ENCODE assay signal across 8 cellular contexts in the genomic region with DNA sequence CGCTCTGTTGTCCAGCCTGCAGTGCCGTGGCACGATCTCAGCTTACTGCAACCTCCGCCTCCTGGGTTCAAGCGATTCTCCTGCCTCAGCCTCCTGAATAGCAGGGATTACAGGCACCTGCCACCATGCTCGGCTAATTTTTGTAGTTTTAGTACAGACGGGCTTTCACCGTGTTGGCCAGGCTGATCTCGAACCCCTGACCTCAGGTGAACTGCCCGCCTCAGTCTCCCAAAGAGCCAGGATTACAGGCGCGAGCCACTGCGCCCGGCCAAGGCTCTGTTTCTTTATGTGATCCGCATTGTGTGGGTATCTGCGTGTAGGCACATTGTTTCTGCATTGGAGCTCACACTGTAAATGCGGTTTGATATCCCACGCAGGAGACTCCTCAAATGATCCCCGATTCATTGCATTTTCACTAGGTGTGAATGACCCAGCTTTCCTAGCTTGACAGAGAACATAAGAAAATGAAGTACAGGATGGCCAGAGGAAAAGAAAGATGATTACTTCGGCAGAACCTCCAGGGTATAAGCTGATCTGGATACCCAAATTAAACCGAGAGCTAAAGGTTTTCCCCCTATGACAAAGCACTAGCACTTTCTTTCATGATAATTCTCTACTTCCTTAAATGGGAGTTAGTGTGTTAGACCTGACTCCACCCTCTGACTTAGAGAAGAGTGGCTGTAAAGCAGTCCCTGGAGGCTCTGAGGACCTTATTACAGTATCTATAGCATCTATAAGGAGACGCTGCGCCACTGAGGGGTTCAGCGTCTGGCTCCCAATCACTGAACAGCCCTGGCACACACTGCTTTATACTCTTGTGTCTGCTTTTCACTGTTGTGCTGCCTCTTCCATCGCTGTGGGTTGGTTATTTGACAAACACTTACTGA. TPM values are rescaled to one million over a fixed set of nuclear protein-coding genes. Genes with fewer than 3 reads are reported as not detected.
DNase-seq lines count a peak whose midpoint lies in the region; ATAC-seq, FAIRE-seq and TF ChIP-seq lines count a peak whose summit lies in the region.

No MANE protein-coding gene starts in this region.

- no peak overlapping the region for H2AFZ ChIP-seq in astrocyte (ENCODE audit: low read depth, low read length)

- intact Hi-C loops in naive thymus-derived CD4-positive, alpha-beta T cell (cut with micrococcal nuclease): loop anchor here (1.0 to 5.0 kb wide), 9 partner anchors 8 to 427 kb away; partner anchors contain the start of gene KIAA0513 (in 1 of the 2)

- FAIRE-seq in astrocyte (lab: Jason Lieb, UNC): no peak

- H3K79me2 ChIP-seq in astrocyte (ENCODE audit: insufficient read depth, low read length): peaks cover 81% of the 10 kb centered on the region

- ATAC-seq in GM18511 (IDR thresholded peaks at IDR 0.05; ENCODE audit: unreplicated experiment): peak; percentile 75
- peak; percentile 57 for ATAC-seq in GM21825 (IDR thresholded peaks at IDR 0.05; ENCODE audit: unreplicated experiment)
- peak; percentile 78 for ATAC-seq in naive thymus-derived CD4-positive, alpha-beta T cell

- H3K4me1 ChIP-seq in astrocyte (ENCODE audit: insufficient read depth, low read length) (peaks cover 68% of the 10 kb centered on the region), BE2C (peaks cover 22% of the 10 kb centered on the region)
- H3K4me1 ChIP-seq in naive thymus-derived CD4-positive, alpha-beta T cell (ENCODE audit: control insufficient read depth in 2 of 2, insufficient read depth in 2 of 2, low read length in 2 of 2): peaks cover 82 to 90% of the 10 kb centered on the region in 2 donors

- peak overlapping the region; percentile 81 for H3K4me2 ChIP-seq in astrocyte (ENCODE audit: low read length)

- H3K9me3 ChIP-seq in astrocyte (ENCODE audit: insufficient read depth, low read depth, low read length): no peaks in the 10 kb centered on the region
- no peaks in the 10 kb centered on the region for H3K9me3 ChIP-seq in naive thymus-derived CD4-positive, alpha-beta T cell (ENCODE audit: control insufficient read depth in 2 of 3, low read length in 3 of 3)
- H3K9me3 ChIP-seq in BE2C: no peaks in the 10 kb centered on the region

- no peak overlapping the region for H3K4me3 ChIP-seq in astrocyte (ENCODE audit: insufficient read depth, low read depth, low read length)
- peak overlapping the region; percentile 44 for H3K4me3 ChIP-seq in naive thymus-derived CD4-positive, alpha-beta T cell (ENCODE audit: low read length)
- H3K4me3 ChIP-seq in BE2C (ENCODE audit: low read depth, low read length): no peak overlapping the region

- H4K20me1 ChIP-seq in astrocyte (ENCODE audit: insufficient read depth, low read length): peaks cover 61% of the 10 kb centered on the region

- H3K36me3 ChIP-seq in astrocyte (ENCODE audit: insufficient read depth, low read length): peaks cover 4% of the 10 kb centered on the region
- H3K36me3 ChIP-seq in naive thymus-derived CD4-positive, alpha-beta T cell (ENCODE audit: control insufficient read depth in 2 of 3, insufficient read depth in 3 of 3, low read length in 3 of 3): peaks cover 0 to 5% (median 0%) of the 10 kb centered on the region in 3 experiments
- H3K36me3 ChIP-seq in BE2C: no peaks in the 10 kb centered on the region

- no peaks in the 10 kb centered on the region for H3K27me3 ChIP-seq in astrocyte (ENCODE audit: insufficient read depth, low read length)
- no peaks in the 10 kb centered on the region for H3K27me3 ChIP-seq in naive thymus-derived CD4-positive, alpha-beta T cell (ENCODE audit: control insufficient read depth in 2 of 2, insufficient read depth in 2 of 2, low read length in 2 of 2)
- no peaks in the 10 kb centered on the region for H3K27me3 ChIP-seq in BE2C

- CTCF ChIA-PET in naive thymus-derived CD4-positive, alpha-beta T cell (lab: Charles Lee): interaction anchor here (0.6 to 4.2 kb wide), 12 partner anchors 8 to 136 kb away, joined by 3 to 20 read pairs (median 4); no protein-coding TSS in a partner anchor

- H3K27ac Mint-ChIP-seq in astrocyte (ENCODE audit: unreplicated experiment): peak overlapping the region; percentile 95
- peak overlapping the region; percentile 90 to 98 (median 97) for H3K27ac Mint-ChIP-seq in naive thymus-derived CD4-positive, alpha-beta T cell

- no peaks in the 10 kb centered on the region for H3K9me3 Mint-ChIP-seq in astrocyte (ENCODE audit: unreplicated experiment)
- peaks cover 0 to 4% (median 0%) of the 10 kb centered on the region in 11 donors for H3K9me3 Mint-ChIP-seq in naive thymus-derived CD4-positive, alpha-beta T cell

- DNase-seq in MV-4-11 (lab: John Stamatoyannopoulos, UW) (peak; percentile 87), astrocyte (ENCODE audit: low read depth) (no peak), NCI-H187 treated with DMSO at 0.1 percent for 48 hours (lab: John Stamatoyannopoulos, UW) (no peak), BE2C (no peak), H4 (ENCODE audit: low spot score) (no peak)
- DNase-seq in naive thymus-derived CD4-positive, alpha-beta T cell: peak in 7 of 9 donors; percentile 43 to 61 (median 55)

- peak overlapping the region; percentile 46 for H3K27ac ChIP-seq in astrocyte (ENCODE audit: low read depth, low read length)
- peak overlapping the region; percentile 87 for H3K27ac ChIP-seq in naive thymus-derived CD4-positive, alpha-beta T cell (ENCODE audit: low read depth, low read length)

- H3K36me3 Mint-ChIP-seq in astrocyte (ENCODE audit: low read depth, unreplicated experiment): peaks cover 28% of the 10 kb centered on the region
- H3K36me3 Mint-ChIP-seq in naive thymus-derived CD4-positive, alpha-beta T cell: peaks cover 0 to 39% (median 7%) of the 10 kb centered on the region in 5 donors

- TF ChIP-seq CTCF in astrocyte (IDR thresholded peaks at IDR 0.05; ENCODE audit: insufficient read depth, low read depth, low read length) (no peak), BE2C (IDR thresholded peaks at IDR 0.05; ENCODE audit: low read depth, low read length) (no peak)

- H3K4me3 Mint-ChIP-seq in astrocyte (ENCODE audit: unreplicated experiment): peak overlapping the region; percentile 62
- peak overlapping the region; percentile 78 to 94 (median 87) for H3K4me3 Mint-ChIP-seq in naive thymus-derived CD4-positive, alpha-beta T cell

- H3K27me3 Mint-ChIP-seq in astrocyte (ENCODE audit: low read depth, unreplicated experiment): no peaks in the 10 kb centered on the region
- peaks cover 0 to 4% (median 0%) of the 10 kb centered on the region in 5 donors for H3K27me3 Mint-ChIP-seq in naive thymus-derived CD4-positive, alpha-beta T cell

- H3K9ac ChIP-seq in astrocyte (ENCODE audit: low read length): peak overlapping the region; percentile 59

- POLR2A ChIA-PET in naive thymus-derived CD4-positive, alpha-beta T cell (lab: Charles Lee): interaction anchor here (0.7 to 6.1 kb wide), 15 partner anchors 7 to 426 kb away, joined by 3 to 79 read pairs (median 3); partner anchors contain the start of genes COTL1 and MEAK7

- peaks cover 67% of the 10 kb centered on the region for H3K4me1 Mint-ChIP-seq in astrocyte (ENCODE audit: low read depth, unreplicated experiment)
- peaks cover 65 to 94% (median 87%) of the 10 kb centered on the region in 7 donors for H3K4me1 Mint-ChIP-seq in naive thymus-derived CD4-positive, alpha-beta T cell

RNA-seq across cellular contexts. Expression of gene COTL1, which starts 17.3 kb away (rescaled TPM):
- 300 and 359 TPM in 2 replicates for total RNA-seq in astrocyte
- 100 to 1,000 TPM in 3 of 5 experiments, 10 to 100 TPM in 2; 84.2 to 704 (median 172) TPM for total RNA-seq in naive thymus-derived CD4-positive, alpha-beta T cell
- 100 to 1,000 TPM; 268 to 344 TPM for polyA plus RNA-seq in naive thymus-derived CD4-positive, alpha-beta T cell
- polyA plus RNA-seq in BE2C (2012; ENCODE audit: insufficient read depth, insufficient read length, low read depth): 21.2 TPM
- 197 and 232 TPM in 2 replicates for total RNA-seq in H4 (2014; rRNA removed; shearing (Covaris generic))

RNA-seq across cellular contexts. Expression of gene KLHL36, which starts 47.7 kb away (rescaled TPM):
- total RNA-seq in astrocyte: 46.3 and 49.0 TPM in 2 replicates
- 100 to 1,000 TPM in 2 of 5 experiments, 10 to 100 TPM in 3; 51.8 to 161 (median 97.8) TPM for total RNA-seq in naive thymus-derived CD4-positive, alpha-beta T cell
- polyA plus RNA-seq in naive thymus-derived CD4-positive, alpha-beta T cell: 10 to 100 TPM; 45.8 to 73.7 TPM
- 11.8 TPM for polyA plus RNA-seq in BE2C (2012; ENCODE audit: insufficient read depth, insufficient read length, low read depth)
- total RNA-seq in H4 (2014; rRNA removed; shearing (Covaris generic)): 19.2 and 23.5 TPM in 2 replicates

Comparison
In these comparisons a context has a peak if more than half of its experiments do, and no peak if none do; other contexts are left out.
1. DNase-seq: peak in MV-4-11 (single experiment) and naive thymus-derived CD4-positive, alpha-beta T cell (7 of 9); none in astrocyte (single experiment), NCI-H187 treated with DMSO at 0.1 percent for 48 hours (single experiment), BE2C (single experiment) and H4 (single experiment).
2. Peak in every context shown above with its lines, with median percentiles within 50 percentile points of each other: ATAC-seq.